Comparison of ENCODE assay signal across 21 cellular contexts in the genomic region with DNA sequence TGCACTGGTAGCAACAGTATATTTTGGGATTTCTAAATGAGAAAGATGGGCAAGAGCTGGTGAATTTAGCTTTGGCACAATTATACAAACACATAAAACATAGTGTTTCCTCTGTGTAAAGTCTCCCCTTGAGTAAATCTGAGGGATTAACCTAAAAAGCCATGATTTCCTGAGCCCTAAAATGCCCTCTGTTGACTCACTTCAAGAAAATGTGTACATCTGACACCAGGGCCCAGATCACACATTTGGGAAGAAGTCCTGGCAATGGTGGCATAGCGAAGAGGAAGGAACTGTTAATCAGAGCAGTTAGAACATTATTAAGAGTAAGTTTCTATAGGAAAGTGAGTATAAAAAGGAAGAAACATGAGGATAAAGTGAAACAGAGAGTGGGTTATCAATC.
A peak's percentile ranks its signal among the peaks of the same experiment; 100 is the strongest.
DNase-seq lines count a peak whose midpoint lies in the region; ATAC-seq and TF ChIP-seq lines count a peak whose summit lies in the region.
"Had no signal": no experiment of that assay in that cellular context is flagged by ENCODE, and none has a peak within 500 bp of the region (broad histone marks: within the 10 kb centered on the region; RNA-seq: fewer than 3 reads in every experiment).

No MANE protein-coding gene starts in this region.

- ATAC-seq in GM21619 (IDR thresholded peaks at IDR 0.05; ENCODE audit: unreplicated experiment): peak; percentile 15
- ATAC-seq: PC-3, T-helper 17 cell had no signal

- H3K27me3 ChIP-seq in adipocyte (replicated peaks; ENCODE audit: control insufficient read depth, insufficient read depth, low read length): no peaks in the 10 kb centered on the region

- no peaks in the 10 kb centered on the region for H3K9me3 ChIP-seq in adipocyte (ENCODE audit: control insufficient read depth, low read length)

- DNase-seq in HS-5 (ENCODE audit: low read depth) (peak; percentile 9), adipocyte (ENCODE audit: low read depth) (peak; percentile 3), pons (ENCODE audit: low spot score) (no peak), GF-D8 (lab: John Stamatoyannopoulos, UW) (no peak)
- DNase-seq in activated naive CD4-positive, alpha-beta T cell (lab: John Stamatoyannopoulos, UW): no peak
- no peak for DNase-seq in stimulated activated CD4-positive, alpha-beta T cell treated with anti-CD3 and anti-CD28 coated beads, Interleukin-12 subunit alpha, Interleukin-12 subunit beta, amount 100 ng/mL, for 4 hours
- DNase-seq: ACHN; CD4-positive, alpha-beta memory T cell; DMS79; IMR-90; Kasumi-1; NCI-H1417 treated with DMSO at 0.1 percent for 48 hours; NCI-H2081 treated with DMSO at 0.1 percent for 48 hours; NCI-H345; NK-92 treated with Interleukin-12 subunit alpha and Interleukin-12 subunit beta, amount 100 ng/mL, for 24 hours; PC-3; Right ventricle myocardium superior; T-helper 17 cell had no signal

- H3K4me1 ChIP-seq in adipocyte (ENCODE audit: control insufficient read depth, insufficient read depth, low read length): no peaks in the 10 kb centered on the region

- H3K4me3 ChIP-seq in GM12875 (ENCODE audit: low read depth, low read length): peak overlapping the region; percentile 5
- H3K4me3 ChIP-seq in adipocyte (ENCODE audit: low read length): no peak overlapping the region
- H3K4me3 ChIP-seq: GM23338 had no signal

- H3K36me3 ChIP-seq in adipocyte (ENCODE audit: control insufficient read depth, insufficient read depth, low read length, severe bottlenecking): no peaks in the 10 kb centered on the region

- no peak overlapping the region for H3K9ac ChIP-seq in adipocyte (ENCODE audit: low read length)

- no peak for TF ChIP-seq CTCF in GM12875 (IDR thresholded peaks at IDR 0.05; ENCODE audit: borderline replicate concordance, insufficient read depth, low read depth, low read length)

Comparison
In these comparisons a context has a peak if more than half of its experiments do, and no peak if none do; other contexts are left out.
1. DNase-seq: peak in HS-5 (single experiment) and adipocyte (single experiment); none in pons (single experiment), activated naive CD4-positive, alpha-beta T cell (0 of 4), GF-D8 (single experiment) and stimulated activated CD4-positive, alpha-beta T cell treated with anti-CD3 and anti-CD28 coated beads, Interleukin-12 subunit alpha, Interleukin-12 subunit beta, amount 100 ng/mL, for 4 hours (single experiment).